Comparison of ENCODE assay signal across 19 cellular contexts in genomic region chr10:125866421-125867029, GRCh38. TPM values are rescaled to one million over a fixed set of nuclear protein-coding genes. Genes with fewer than 3 reads are reported as not detected.
"Had no signal": no experiment of that assay in that cellular context is flagged by ENCODE, and none has a peak within 500 bp of the region (broad histone marks: within the 10 kb centered on the region; RNA-seq: fewer than 3 reads in every experiment).

No MANE protein-coding gene starts in this region.

- ATAC-seq: activated T-helper 17 cell treated with anti-CD3 and anti-CD28 coated beads, Interleukin-2, amount 50 U/mL, for 72 hours; SK-N-SH treated with all-trans-retinoic acid at 6 μM for 48 hours; T-cell had no signal

- H2AFZ ChIP-seq: neural progenitor cell had no signal

- H3K9me3 ChIP-seq: left ventricle myocardium inferior, vagina had no signal

- H3K27ac ChIP-seq: brain microvascular endothelial cell, coronary artery, left ventricle myocardium inferior, neural progenitor cell, vagina had no signal

- H3K27me3 ChIP-seq: brain microvascular endothelial cell, neural progenitor cell, vagina had no signal

- H3K36me3 ChIP-seq: neural progenitor cell had no signal

- H3K4me1 ChIP-seq: left ventricle myocardium inferior, neural progenitor cell, vagina had no signal

- H3K9ac ChIP-seq: neural progenitor cell had no signal

- DNase-seq: activated B cell treated with CpG ODN at 0.5 μM for 24 hours; activated CD4-positive, alpha-beta memory T cell treated with anti-CD3 and anti-CD28 coated beads, Interleukin-2, amount 10 ng/mL, durations not matched to agents 7 days and 5 days; activated CD4-positive, alpha-beta T cell treated with anti-CD3 and anti-CD28 coated beads for 48 hours; activated naive CD4-positive, alpha-beta T cell treated with anti-CD3 and anti-CD28 coated beads for 36 hours; activated T-cell treated with anti-CD3 and anti-CD28 coated beads, Interleukin-2, amount 50 U/mL, for 1 hour; aorta; brain microvascular endothelial cell; foreskin melanocyte; hypothalamus; islet precursor cell; left ventricle myocardium inferior; naive B cell; T-cell had no signal

- H3K4me3 ChIP-seq: coronary artery, left ventricle myocardium inferior, neural progenitor cell, vagina had no signal

- H3K4me2 ChIP-seq: neural progenitor cell had no signal

RNA-seq across cellular contexts. Expression of gene FANK1, which starts 29.8 kb away (rescaled TPM):
- total RNA-seq: skeletal muscle tissue had no signal
